13 cellular contexts compared by ENCODE assay signal in the genomic region with DNA sequence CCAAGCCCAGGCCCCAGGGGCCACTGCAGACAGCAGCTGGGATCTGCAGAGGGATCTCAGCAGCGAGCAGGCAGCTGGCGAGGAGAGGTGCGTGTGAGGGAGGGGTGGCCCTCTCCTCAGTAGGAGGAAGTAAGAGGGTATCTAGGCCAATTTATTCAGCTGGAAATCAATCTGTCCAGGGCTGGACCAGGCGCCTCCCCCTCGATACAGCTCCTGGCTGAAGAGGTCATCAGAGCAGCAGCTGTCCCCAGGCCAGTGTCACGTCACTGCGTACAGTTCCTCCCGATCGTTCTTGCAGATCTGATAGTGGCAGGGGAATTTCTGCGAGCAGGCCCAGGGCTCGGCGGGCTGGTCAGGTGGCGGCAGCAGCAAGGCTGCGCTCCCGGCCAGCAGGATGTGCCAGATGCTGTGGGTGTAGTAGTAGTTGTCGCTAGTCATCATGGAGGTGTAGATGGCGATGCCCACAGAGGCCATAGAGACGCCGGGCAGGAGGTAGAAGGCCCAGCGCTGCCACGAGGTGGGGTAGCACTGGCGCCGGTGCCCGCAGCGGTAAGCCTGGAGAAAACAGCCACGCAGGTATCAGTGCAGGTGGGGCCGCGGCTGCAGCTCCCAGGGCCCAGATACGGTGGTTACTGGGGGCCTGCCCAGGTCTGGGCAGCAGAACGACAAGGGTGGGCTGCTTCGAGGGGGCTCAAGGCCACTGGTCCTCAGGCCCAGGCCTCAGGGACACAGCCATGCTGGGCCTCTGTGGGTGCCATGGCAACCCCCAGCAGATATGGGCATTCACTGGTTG.
DNase-seq lines count a peak whose midpoint lies in the region; ATAC-seq and TF ChIP-seq lines count a peak whose summit lies in the region.
"Had no signal": no experiment of that assay in that cellular context is flagged by ENCODE, and none has a peak within 500 bp of the region (broad histone marks: within the 10 kb centered on the region; RNA-seq: fewer than 3 reads in every experiment).

No MANE protein-coding gene starts in this region.

- H3K36me3 ChIP-seq in RWPE2 (ENCODE audit: low read depth): peaks cover 22% of the 10 kb centered on the region
- H3K36me3 ChIP-seq in MM.1S (replicated peaks; ENCODE audit: insufficient read depth, low read length): no peaks in the 10 kb centered on the region

- H3K9ac ChIP-seq in MM.1S (ENCODE audit: low read length): no peak overlapping the region
- H3K9ac ChIP-seq: parathyroid adenoma had no signal

- H3K36me3 Mint-ChIP-seq in memory B cell: peaks cover 18% of the 10 kb centered on the region

- H3F3A ChIP-seq in MM.1S (ENCODE audit: insufficient read depth, low read length): no peaks in the 10 kb centered on the region

- no peak overlapping the region for H3K4me3 ChIP-seq in RWPE2 (ENCODE audit: severe bottlenecking)
- H3K4me3 ChIP-seq in MM.1S (ENCODE audit: low read length): no peak overlapping the region

- H3K27ac ChIP-seq in RWPE2 (ENCODE audit: poor library complexity, severe bottlenecking) (no peak overlapping the region), MM.1S (ENCODE audit: low read length) (no peak overlapping the region)
- H3K27ac ChIP-seq: parathyroid adenoma had no signal

- H3K27me3 ChIP-seq in RWPE2 (ENCODE audit: insufficient read depth, poor library complexity, severe bottlenecking): no peaks in the 10 kb centered on the region
- H3K27me3 ChIP-seq in MM.1S (replicated peaks; ENCODE audit: insufficient read depth, low read length): no peaks in the 10 kb centered on the region

- no peaks in the 10 kb centered on the region for H3K9me2 ChIP-seq in MM.1S (replicated peaks; ENCODE audit: insufficient read depth, low read length)

- no peak overlapping the region for H3K4me2 ChIP-seq in MM.1S (ENCODE audit: low read depth, low read length)

- no peak overlapping the region for H3K27ac Mint-ChIP-seq in memory B cell

- H3K4me1 Mint-ChIP-seq in memory B cell: peaks cover 6% of the 10 kb centered on the region

- 0 out of 2 replicates have a peak, but pooled peaks cover 6% of the 10 kb centered on the region for H3K79me2 ChIP-seq in MM.1S (ENCODE audit: low read length)
- H3K79me2 ChIP-seq: parathyroid adenoma had no signal

- no peaks in the 10 kb centered on the region for H3K9me3 Mint-ChIP-seq in memory B cell

- H3K27me3 Mint-ChIP-seq in memory B cell: no peaks in the 10 kb centered on the region

- H4K20me1 ChIP-seq in MM.1S (ENCODE audit: insufficient read depth, low read length): no peaks in the 10 kb centered on the region

- H3K4me3 Mint-ChIP-seq in memory B cell: peak overlapping the region; percentile 65

- ATAC-seq in RWPE2 (ENCODE audit: low read depth) (no peak), memory B cell (ENCODE audit: low read depth) (no peak), GM21381 (IDR thresholded peaks at IDR 0.05; ENCODE audit: unreplicated experiment) (no peak)
- ATAC-seq: activated CD4-positive, CD25-positive, alpha-beta regulatory T cell treated with anti-CD3 and anti-CD28 coated beads, Interleukin-2, amount 50 U/mL, for 24 hours had no signal

- TF ChIP-seq CTCF in RWPE2 (IDR thresholded peaks at IDR 0.05; ENCODE audit: poor library complexity, severe bottlenecking) (no peak), MM.1S (IDR thresholded peaks at IDR 0.05; ENCODE audit: low read length) (no peak)

- H3K4me1 ChIP-seq in RWPE2 (ENCODE audit: insufficient read depth, poor library complexity, severe bottlenecking) (peaks cover 2% of the 10 kb centered on the region), MM.1S (ENCODE audit: low read length) (peaks cover 5% of the 10 kb centered on the region; the same call in 1 of the 2 replicates)

- H3K9me3 ChIP-seq in RWPE2 (ENCODE audit: severe bottlenecking) (no peaks in the 10 kb centered on the region), MM.1S (replicated peaks; ENCODE audit: insufficient read depth, low read length) (no peaks in the 10 kb centered on the region)

- DNase-seq in DMS53 (lab: John Stamatoyannopoulos, UW) (peak; percentile 66), DMS53 treated with DMSO at 0.1 percent for 48 hours (lab: John Stamatoyannopoulos, UW; ENCODE audit: unreplicated experiment) (no peak), DMS153 treated with DMSO at 0.1 percent for 48 hours (lab: John Stamatoyannopoulos, UW; ENCODE audit: unreplicated experiment) (peak; percentile 42), RWPE2 (ENCODE audit: low spot score) (peak; percentile 47), memory B cell (ENCODE audit: low spot score in 2 of 2) (no peak), MM.1S (no peak), NCI-H128 (lab: John Stamatoyannopoulos, UW; ENCODE audit: unreplicated experiment) (no peak)
- DNase-seq: Calu3; MV-4-11; NK-92 treated with Interleukin-12 subunit alpha and Interleukin-12 subunit beta, amount 100 ng/mL, for 24 hours had no signal

- H2AFZ ChIP-seq in MM.1S (ENCODE audit: low read length): no peak overlapping the region
- H2AFZ ChIP-seq: parathyroid adenoma had no signal

Comparison
In these comparisons a context has a peak if more than half of its experiments do, and no peak if none do; other contexts are left out.
1. DNase-seq: peak in DMS53 (single experiment), DMS153 treated with DMSO at 0.1 percent for 48 hours (single experiment) and RWPE2 (single experiment); none in DMS53 treated with DMSO at 0.1 percent for 48 hours (single experiment), memory B cell (0 of 2), MM.1S (single experiment) and NCI-H128 (single experiment).